Comparison of ENCODE assay signal across 19 cellular contexts in the genomic region with DNA sequence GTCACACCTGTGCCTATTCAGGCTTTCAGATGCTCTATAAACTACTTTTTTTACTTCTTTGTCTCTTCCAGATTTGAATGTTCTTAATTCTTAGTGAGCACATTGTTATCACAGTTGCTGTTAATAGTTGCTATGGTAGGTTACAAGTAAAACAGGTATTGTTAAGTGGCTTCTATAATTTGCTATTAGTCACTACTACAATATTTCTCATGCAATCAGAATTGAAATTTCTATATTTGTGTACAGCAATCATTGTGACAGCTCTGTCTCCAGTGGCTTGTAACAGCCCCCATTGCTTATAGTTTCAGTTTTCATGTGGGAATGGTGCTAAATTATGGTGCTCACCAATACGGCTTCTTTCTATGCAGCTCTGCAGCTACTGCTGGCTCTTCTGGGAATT.
"Had no signal": no experiment of that assay in that cellular context is flagged by ENCODE, and none has a peak within 500 bp of the region (broad histone marks: within the 10 kb centered on the region; RNA-seq: fewer than 3 reads in every experiment).

No MANE protein-coding gene starts in this region.

- H3K27ac ChIP-seq: esophagus squamous epithelium, neutrophil, psoas muscle, stomach, thyroid gland, upper lobe of right lung had no signal

- H3K4me3 Mint-ChIP-seq: effector memory CD8-positive, alpha-beta T cell; immature natural killer cell; naive thymus-derived CD4-positive, alpha-beta T cell; stimulated activated naive B cell treated with anti-CD40 and anti-IgM and Interleukin-4, amounts not matched to agents 10 μg/mL and 1 μg/mL and 100 μg/mL, for 72 hours had no signal

- H3K27me3 Mint-ChIP-seq: effector memory CD8-positive, alpha-beta T cell; naive thymus-derived CD4-positive, alpha-beta T cell; stimulated activated naive B cell treated with anti-CD40 and anti-IgM and Interleukin-4, amounts not matched to agents 10 μg/mL and 1 μg/mL and 100 μg/mL, for 72 hours had no signal

- H3K36me3 Mint-ChIP-seq: immature natural killer cell; naive thymus-derived CD4-positive, alpha-beta T cell; stimulated activated naive B cell treated with anti-CD40 and anti-IgM and Interleukin-4, amounts not matched to agents 10 μg/mL and 1 μg/mL and 100 μg/mL, for 72 hours had no signal

- H3K4me3 ChIP-seq: esophagus squamous epithelium, psoas muscle, stomach, thyroid gland, upper lobe of right lung had no signal

- H3K27ac Mint-ChIP-seq: effector memory CD8-positive, alpha-beta T cell; immature natural killer cell; naive thymus-derived CD4-positive, alpha-beta T cell; stimulated activated naive B cell treated with anti-CD40 and anti-IgM and Interleukin-4, amounts not matched to agents 10 μg/mL and 1 μg/mL and 100 μg/mL, for 72 hours had no signal

- H3K4me1 Mint-ChIP-seq: immature natural killer cell; naive thymus-derived CD4-positive, alpha-beta T cell; stimulated activated naive B cell treated with anti-CD40 and anti-IgM and Interleukin-4, amounts not matched to agents 10 μg/mL and 1 μg/mL and 100 μg/mL, for 72 hours had no signal

- ATAC-seq: effector memory CD8-positive, alpha-beta T cell; left cardiac atrium; left ventricle myocardium superior; naive thymus-derived CD4-positive, alpha-beta T cell; psoas muscle; sciatic nerve; stimulated activated naive B cell treated with anti-CD40 and anti-IgM and Interleukin-4, amounts not matched to agents 10 μg/mL and 1 μg/mL and 100 μg/mL, for 72 hours; upper lobe of right lung had no signal

- DNase-seq: effector memory CD8-positive, alpha-beta T cell; esophagus squamous epithelium; foreskin fibroblast; immature natural killer cell; kidney; left cardiac atrium; left ventricle myocardium superior; mesendoderm; naive thymus-derived CD4-positive, alpha-beta T cell; psoas muscle; retina; stimulated activated CD4-positive, alpha-beta T cell treated with anti-CD3 and anti-CD28 coated beads, Interleukin-2, amount 100 ng/mL, for 24 hours; stimulated activated CD4-positive, alpha-beta T cell treated with anti-CD3 and anti-CD28 coated beads, Interleukin-4, amount 100 ng/mL, for 4 hours; stimulated activated naive B cell treated with anti-CD40 and anti-IgM and Interleukin-4, amounts not matched to agents 10 μg/mL and 1 μg/mL and 100 μg/mL, for 72 hours; stomach; thyroid gland; upper lobe of right lung had no signal

- H3K27me3 ChIP-seq: esophagus squamous epithelium, neutrophil, stomach, thyroid gland, upper lobe of right lung had no signal

- H3K36me3 ChIP-seq: esophagus squamous epithelium, neutrophil, stomach, thyroid gland, upper lobe of right lung had no signal
